Comparison of ENCODE assay signal across 24 cellular contexts in the genomic region with DNA sequence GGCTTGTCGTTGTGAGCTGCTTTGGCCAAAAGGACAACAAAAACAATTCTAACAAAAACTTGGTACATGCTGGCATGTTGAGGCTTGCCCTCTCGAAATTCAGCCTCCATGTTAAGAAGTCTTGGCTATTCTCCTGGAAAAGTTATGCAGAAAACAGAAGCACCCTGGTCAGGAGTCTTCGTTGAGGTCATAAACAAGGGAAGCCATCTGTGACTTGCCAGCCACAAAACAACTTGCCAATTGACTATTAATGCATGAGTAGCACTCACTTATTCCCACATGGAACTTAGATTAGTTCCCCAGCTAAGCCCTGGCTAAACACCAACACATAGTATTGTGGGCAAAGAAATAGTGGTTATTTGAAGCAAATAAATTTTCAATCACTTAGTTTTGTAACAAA.
DNase-seq lines count a peak whose midpoint lies in the region; ATAC-seq and TF ChIP-seq lines count a peak whose summit lies in the region.
"Had no signal": no experiment of that assay in that cellular context is flagged by ENCODE, and none has a peak within 500 bp of the region (broad histone marks: within the 10 kb centered on the region; RNA-seq: fewer than 3 reads in every experiment).

No MANE protein-coding gene starts in this region.

- DNase-seq in NCI-H2196 (lab: John Stamatoyannopoulos, UW; ENCODE audit: unreplicated experiment) (peak; percentile 21), NCI-H2196 treated with DMSO at 0.1 percent for 48 hours (lab: John Stamatoyannopoulos, UW; ENCODE audit: unreplicated experiment) (no peak), mammary epithelial cell (peak; percentile 35), kidney epithelial cell (ENCODE audit: low read depth) (peak; percentile 76), T1000 (lab: John Stamatoyannopoulos, UW) (no peak), G401 (ENCODE audit: low spot score) (no peak), superior temporal gyrus (ENCODE audit: extremely low spot score) (no peak)
- DNase-seq: activated CD4-positive, alpha-beta T cell treated with anti-CD3 and anti-CD28 coated beads for 4 hours; activated CD8-positive, alpha-beta memory T cell treated with anti-CD3 and anti-CD28 coated beads, Interleukin-2, amount 10 ng/mL, durations not matched to agents 7 days and 5 days; body of pancreas; gastrocnemius medialis; HFFc6; left cardiac atrium; MM.1S; NCI-H1436; NK-92 treated with Interleukin-12 subunit alpha and Interleukin-12 subunit beta, amount 100 ng/mL, for 24 hours; Peyer's patch; psoas muscle; stimulated activated CD4-positive, alpha-beta T cell treated with anti-CD3 and anti-CD28 coated beads, Interleukin-4, amount 100 ng/mL, for 4 hours had no signal

- no peak for ATAC-seq in HG03432 (IDR thresholded peaks at IDR 0.05; ENCODE audit: unreplicated experiment)
- ATAC-seq: A549; activated CD8-positive, alpha-beta memory T cell treated with anti-CD3 and anti-CD28 coated beads, Interleukin-2, amount 10 ng/mL, durations not matched to agents 7 days and 5 days; activated naive CD4-positive, alpha-beta T cell treated with anti-CD3 and anti-CD28 coated beads, Interleukin-2, amount 50 U/mL, for 72 hours; body of pancreas; gastrocnemius medialis; left cardiac atrium; psoas muscle had no signal

- H3K36me3 ChIP-seq in mammary epithelial cell (ENCODE audit: insufficient read depth, low read length) (no peaks in the 10 kb centered on the region), kidney epithelial cell (ENCODE audit: control insufficient read depth, insufficient read depth, low read length) (no peaks in the 10 kb centered on the region)
- H3K36me3 ChIP-seq: BLaER1, gastrocnemius medialis, Peyer's patch, SJCRH30 had no signal

- peak overlapping the region; percentile 36 for H2AFZ ChIP-seq in mammary epithelial cell (ENCODE audit: low read depth, low read length)

- no peaks in the 10 kb centered on the region for H4K20me1 ChIP-seq in mammary epithelial cell (ENCODE audit: insufficient read depth, low read length)
- H4K20me1 ChIP-seq: BLaER1 had no signal

- H3K4me2 ChIP-seq in mammary epithelial cell (ENCODE audit: insufficient read depth, low read depth, low read length), result no peak overlapping the region
- H3K4me2 ChIP-seq: A549, BLaER1 had no signal

- no peaks in the 10 kb centered on the region for H3K9me3 ChIP-seq in mammary epithelial cell (replicated peaks; ENCODE audit: insufficient read depth, low read length)
- H3K9me3 ChIP-seq: A549, BLaER1, body of pancreas, gastrocnemius medialis, Peyer's patch, psoas muscle, SJCRH30 had no signal

- CTCF ChIA-PET in mammary epithelial cell (lab: Charles Lee; ENCODE audit: low non-redundant PET), result no interaction called here

- no peak overlapping the region for H3K27ac ChIP-seq in mammary epithelial cell (ENCODE audit: insufficient read depth, low read depth, low read length)
- H3K27ac ChIP-seq: A549, BLaER1, body of pancreas, gastrocnemius medialis, Peyer's patch, psoas muscle, SJCRH30 had no signal

- H3K4me3 ChIP-seq in mammary epithelial cell (replicated peaks in 1 of 3; ENCODE audit: insufficient read depth in 1 of 3, low read depth in 2 of 3, low read length in 3 of 3) (no peak overlapping the region), kidney epithelial cell (ENCODE audit: low read depth, low read length) (no peak overlapping the region)
- H3K4me3 ChIP-seq: A549, BLaER1, body of pancreas, gastrocnemius medialis, Peyer's patch, psoas muscle, SJCRH30 had no signal

- dilution Hi-C loops in mammary epithelial cell (cut with HindIII; ENCODE audit: low sequenced_read_pairs), result no loop called here

- H3K4me1 ChIP-seq in mammary epithelial cell (ENCODE audit: insufficient read depth, low read length), result no peaks in the 10 kb centered on the region
- H3K4me1 ChIP-seq: A549, body of pancreas, gastrocnemius medialis, Peyer's patch, psoas muscle had no signal

- H3K79me2 ChIP-seq in mammary epithelial cell (ENCODE audit: insufficient read depth, low read length), result no peaks in the 10 kb centered on the region

- no TSS peak for BruUV-seq in mammary epithelial cell (replicated peaks; lab: Mats Ljungman, UMichigan)

- in situ Hi-C loops in mammary epithelial cell (cut with MboI; ENCODE audit: low sequenced_read_pairs in 2 of 2) (no loop called here), G401 (cut with HindIII; ENCODE audit: low sequenced_read_pairs) (no loop called here)

- WGBS in mammary epithelial cell (ENCODE audit: low coverage, missing lambda C conversion rate), result 49% methylated on average over 3 of the region's 3 CpGs

- H3K9ac ChIP-seq in mammary epithelial cell (ENCODE audit: insufficient read depth, low read length), result no peak overlapping the region
- H3K9ac ChIP-seq: BLaER1 had no signal

- intact Hi-C loops in mammary epithelial cell (cut with micrococcal nuclease), result no loop called here

- no peak for TF ChIP-seq CTCF in mammary epithelial cell (conservative IDR thresholded peaks at IDR 0.05 in 1 of 2, IDR thresholded peaks at IDR 0.05 in 1 of 2; ENCODE audit: extremely low read depth in 1 of 2, insufficient read depth in 1 of 2, low read depth in 1 of 2, low read length in 2 of 2)
- no peak for TF ChIP-seq CTCF in kidney epithelial cell (IDR thresholded peaks at IDR 0.05; ENCODE audit: insufficient read depth, low read length, poor library complexity, severe bottlenecking)

- H3K27me3 ChIP-seq in mammary epithelial cell (ENCODE audit: insufficient read depth, low read length) (no peaks in the 10 kb centered on the region), kidney epithelial cell (ENCODE audit: control insufficient read depth, insufficient read depth, low read length) (no peaks in the 10 kb centered on the region)
- H3K27me3 ChIP-seq: BLaER1, body of pancreas, gastrocnemius medialis, Peyer's patch, SJCRH30 had no signal

Comparison
In these comparisons a context has a peak if more than half of its experiments do, and no peak if none do; other contexts are left out.
1. DNase-seq: peak in NCI-H2196 (single experiment), mammary epithelial cell (single experiment) and kidney epithelial cell (single experiment); none in NCI-H2196 treated with DMSO at 0.1 percent for 48 hours (single experiment), T1000 (single experiment), G401 (single experiment) and superior temporal gyrus (single experiment).